1 cellular context compared by ENCODE assay signal in genomic region chr9:116212986-116213672, GRCh38.
TF ChIP-seq lines count a peak whose summit lies in the region.

No MANE protein-coding gene starts in this region.

TF ChIP-seq in WTC11, 78 proteins besides CTCF, POLR2A, EP300 and RAD21 (continued from another document):
- TF ChIP-seq E2F4 (CRISPR knock-in tag; IDR thresholded peaks at IDR 0.05; ENCODE audit: borderline replicate concordance, low read depth) (no peak), ZNF263 (CRISPR knock-in tag; IDR thresholded peaks at IDR 0.05; ENCODE audit: low read depth) (no peak), PRDM15 (CRISPR knock-in tag; IDR thresholded peaks at IDR 0.05) (no peak), FOXP4 (CRISPR knock-in tag; IDR thresholded peaks at IDR 0.05) (no peak), JAZF1 (CRISPR knock-in tag; IDR thresholded peaks at IDR 0.05) (no peak), ELF4 (CRISPR knock-in tag; IDR thresholded peaks at IDR 0.05; ENCODE audit: low read depth) (no peak)
